1 cellular context compared by ENCODE assay signal in genomic region chr1:149915429-149916192, GRCh38.
TF ChIP-seq lines count a peak whose summit lies in the region.

No MANE protein-coding gene starts in this region.

TF ChIP-seq in WTC11, 78 proteins besides CTCF, POLR2A, EP300 and RAD21 (continued from another document):
- TF ChIP-seq, protein P1, sequence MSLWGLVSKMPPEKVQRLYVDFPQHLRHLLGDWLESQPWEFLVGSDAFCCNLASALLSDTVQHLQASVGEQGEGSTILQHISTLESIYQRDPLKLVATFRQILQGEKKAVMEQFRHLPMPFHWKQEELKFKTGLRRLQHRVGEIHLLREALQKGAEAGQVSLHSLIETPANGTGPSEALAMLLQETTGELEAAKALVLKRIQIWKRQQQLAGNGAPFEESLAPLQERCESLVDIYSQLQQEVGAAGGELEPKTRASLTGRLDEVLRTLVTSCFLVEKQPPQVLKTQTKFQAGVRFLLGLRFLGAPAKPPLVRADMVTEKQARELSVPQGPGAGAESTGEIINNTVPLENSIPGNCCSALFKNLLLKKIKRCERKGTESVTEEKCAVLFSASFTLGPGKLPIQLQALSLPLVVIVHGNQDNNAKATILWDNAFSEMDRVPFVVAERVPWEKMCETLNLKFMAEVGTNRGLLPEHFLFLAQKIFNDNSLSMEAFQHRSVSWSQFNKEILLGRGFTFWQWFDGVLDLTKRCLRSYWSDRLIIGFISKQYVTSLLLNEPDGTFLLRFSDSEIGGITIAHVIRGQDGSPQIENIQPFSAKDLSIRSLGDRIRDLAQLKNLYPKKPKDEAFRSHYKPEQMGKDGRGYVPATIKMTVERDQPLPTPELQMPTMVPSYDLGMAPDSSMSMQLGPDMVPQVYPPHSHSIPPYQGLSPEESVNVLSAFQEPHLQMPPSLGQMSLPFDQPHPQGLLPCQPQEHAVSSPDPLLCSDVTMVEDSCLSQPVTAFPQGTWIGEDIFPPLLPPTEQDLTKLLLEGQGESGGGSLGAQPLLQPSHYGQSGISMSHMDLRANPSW (CRISPR knock-in tag; conservative IDR thresholded peaks at IDR 0.05; ENCODE audit: low read depth), result no peak
- TF ChIP-seq, protein P2, sequence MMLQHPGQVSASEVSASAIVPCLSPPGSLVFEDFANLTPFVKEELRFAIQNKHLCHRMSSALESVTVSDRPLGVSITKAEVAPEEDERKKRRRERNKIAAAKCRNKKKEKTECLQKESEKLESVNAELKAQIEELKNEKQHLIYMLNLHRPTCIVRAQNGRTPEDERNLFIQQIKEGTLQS (CRISPR knock-in tag; conservative IDR thresholded peaks at IDR 0.05), result no peak
- no peak for TF ChIP-seq AFF4 (CRISPR knock-in tag; IDR thresholded peaks at IDR 0.05; ENCODE audit: borderline replicate concordance)
TF ChIP-seq in WTC11: peak in this region for 0.
